Comparison of ENCODE assay signal across 28 cellular contexts in the genomic region with DNA sequence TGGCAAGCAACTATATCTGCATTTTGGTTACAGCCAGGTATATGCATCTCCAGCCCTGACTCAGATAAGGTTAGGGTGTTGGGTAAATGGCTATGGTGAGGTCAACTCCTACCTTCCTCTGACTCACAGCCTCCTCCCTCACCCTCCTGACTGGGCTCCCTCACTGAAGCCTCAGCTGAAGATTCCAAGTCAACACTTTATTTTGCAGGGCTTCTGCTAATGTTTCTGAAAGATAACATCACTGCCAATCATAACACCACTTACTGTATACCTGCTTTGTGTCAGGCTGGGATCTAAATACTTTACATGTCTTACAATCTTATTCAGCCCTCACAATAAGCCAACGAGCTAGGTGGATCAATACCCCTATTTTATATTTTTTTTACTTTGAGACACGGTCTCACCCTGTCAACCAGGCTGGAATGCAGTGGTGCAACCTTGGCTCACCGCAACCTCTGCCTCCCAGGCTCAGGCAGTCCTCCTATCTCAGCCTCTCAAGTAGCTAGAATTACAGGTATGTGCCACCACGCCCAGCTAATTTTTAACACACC. TPM values are rescaled to one million over a fixed set of nuclear protein-coding genes. Genes with fewer than 3 reads are reported as not detected.
A peak's percentile ranks its signal among the peaks of the same experiment; 100 is the strongest.
DNase-seq lines count a peak whose midpoint lies in the region; ATAC-seq and TF ChIP-seq lines count a peak whose summit lies in the region.
"Had no signal": no experiment of that assay in that cellular context is flagged by ENCODE, and none has a peak within 500 bp of the region (broad histone marks: within the 10 kb centered on the region; RNA-seq: fewer than 3 reads in every experiment).

No MANE protein-coding gene starts in this region.

- CTCF ChIA-PET in RWPE1 (lab: Yijun Ruan, JAX), result interaction anchor here (0.5 to 0.7 kb wide), 2 partner anchors 9 to 67 kb away, joined by 3 to 9 read pairs; no protein-coding TSS in a partner anchor

- ATAC-seq in GM21529 (IDR thresholded peaks at IDR 0.05; ENCODE audit: unreplicated experiment), result no peak
- ATAC-seq: activated T-cell treated with anti-CD3 and anti-CD28 coated beads, Interleukin-2, amount 50 U/mL, for 72 hours; T-cell had no signal

- peak; percentile 51 for DNase-seq in SIG-M5 treated with dmso at 0.1 percent for 504 hours (lab: John Stamatoyannopoulos, UW; ENCODE audit: unreplicated experiment)
- no peak for DNase-seq in SIG-M5 (lab: John Stamatoyannopoulos, UW)
- peak; percentile 94 for DNase-seq in RWPE1 (ENCODE audit: low spot score)
- peak; percentile 9 for DNase-seq in iris pigment epithelial cell (ENCODE audit: low read depth)
- DNase-seq in type B pancreatic cell (ENCODE audit: extremely low spot score, unreplicated experiment), result no peak
- no peak for DNase-seq in mucosa of gallbladder (ENCODE audit: low spot score)
- no peak for DNase-seq in SJCRH30
- DNase-seq: 8988T; activated T-cell treated with anti-CD3 and anti-CD28 coated beads, Interleukin-2, amount 50 U/mL, for 72 hours; BE2C; cerebellar nuclear complex; DMS79 treated with DMSO at 0.1 percent for 48 hours; foreskin melanocyte; GOT3; left cardiac atrium; mesenchymal stem cell; naive B cell; NCI-H526; nucleus accumbens; retina; spleen; stimulated activated CD4-positive, alpha-beta T cell treated with anti-CD3 and anti-CD28 coated beads, Interleukin-4, amount 100 ng/mL, for 4 hours; T-cell; tibial artery had no signal

- H3K4me3 Mint-ChIP-seq in type B pancreatic cell, result peak overlapping the region; percentile 76
- H3K4me3 Mint-ChIP-seq: activated naive CD4-positive, alpha-beta T cell treated with anti-CD3 and anti-CD28 coated beads, Interleukin-2, amount 50 U/mL, for 24 hours; activated T-cell treated with anti-CD3 and anti-CD28 coated beads, Interleukin-2, amount 50 U/mL, for 72 hours; IgD-negative memory B cell; naive B cell; stimulated activated naive CD8-positive, alpha-beta T cell treated with anti-CD3 and anti-CD28 coated beads, Interleukin-15, Interleukin-2, amounts not matched to agents 100 ng/mL and 50 ng/mL, for 24 hours; T-cell had no signal

- POLR2A ChIA-PET in RWPE1 (lab: Yijun Ruan, JAX; ENCODE audit: low non-redundant PET), result no interaction called here

- no peak overlapping the region for H3K27ac ChIP-seq in RWPE1
- H3K27ac ChIP-seq in SJCRH30, result no peak overlapping the region
- H3K27ac ChIP-seq: spleen, tibial artery had no signal

- no peaks in the 10 kb centered on the region for H3K4me1 ChIP-seq in SJCRH30
- H3K4me1 ChIP-seq: BE2C, spleen, tibial artery had no signal

- no peak overlapping the region for H3K4me3 ChIP-seq in SJCRH30
- H3K4me3 ChIP-seq: spleen, tibial artery had no signal

- H3K27ac Mint-ChIP-seq in type B pancreatic cell, result peak overlapping the region; percentile 98
- H3K27ac Mint-ChIP-seq: activated naive CD4-positive, alpha-beta T cell treated with anti-CD3 and anti-CD28 coated beads, Interleukin-2, amount 50 U/mL, for 24 hours; activated T-cell treated with anti-CD3 and anti-CD28 coated beads, Interleukin-2, amount 50 U/mL, for 72 hours; IgD-negative memory B cell; naive B cell; stimulated activated naive CD8-positive, alpha-beta T cell treated with anti-CD3 and anti-CD28 coated beads, Interleukin-15, Interleukin-2, amounts not matched to agents 100 ng/mL and 50 ng/mL, for 24 hours; T-cell had no signal

- no peaks in the 10 kb centered on the region for H3K27me3 ChIP-seq in SJCRH30
- H3K27me3 ChIP-seq: BE2C, tibial artery had no signal

- no peaks in the 10 kb centered on the region for H3K4me1 Mint-ChIP-seq in type B pancreatic cell (ENCODE audit: unreplicated experiment)
- H3K4me1 Mint-ChIP-seq: activated naive CD4-positive, alpha-beta T cell treated with anti-CD3 and anti-CD28 coated beads, Interleukin-2, amount 50 U/mL, for 24 hours; IgD-negative memory B cell; naive B cell; T-cell had no signal

- no peaks in the 10 kb centered on the region for H3K27me3 Mint-ChIP-seq in type B pancreatic cell

- no peak for TF ChIP-seq CTCF in RWPE1 (conservative IDR thresholded peaks at IDR 0.05; ENCODE audit: low read depth)
- TF ChIP-seq CTCF in type B pancreatic cell (conservative IDR thresholded peaks at IDR 0.05), result no peak

- no peaks in the 10 kb centered on the region for H3K36me3 ChIP-seq in SJCRH30
- H3K36me3 ChIP-seq: BE2C, spleen had no signal

- H3K9me3 Mint-ChIP-seq in type B pancreatic cell, result no peaks in the 10 kb centered on the region
- H3K9me3 Mint-ChIP-seq: activated naive CD4-positive, alpha-beta T cell treated with anti-CD3 and anti-CD28 coated beads, Interleukin-2, amount 50 U/mL, for 24 hours; activated T-cell treated with anti-CD3 and anti-CD28 coated beads, Interleukin-2, amount 50 U/mL, for 72 hours; IgD-negative memory B cell; naive B cell; stimulated activated naive CD8-positive, alpha-beta T cell treated with anti-CD3 and anti-CD28 coated beads, Interleukin-15, Interleukin-2, amounts not matched to agents 100 ng/mL and 50 ng/mL, for 24 hours; T-cell had no signal

- H3K9me3 ChIP-seq in SJCRH30 (replicated peaks), result no peaks in the 10 kb centered on the region
- H3K9me3 ChIP-seq: BE2C, spleen, tibial artery had no signal

- H3K36me3 Mint-ChIP-seq in type B pancreatic cell, result no peaks in the 10 kb centered on the region
- H3K36me3 Mint-ChIP-seq: activated naive CD4-positive, alpha-beta T cell treated with anti-CD3 and anti-CD28 coated beads, Interleukin-2, amount 50 U/mL, for 24 hours; IgD-negative memory B cell; naive B cell; T-cell had no signal

RNA-seq across cellular contexts. Expression of gene GCSH, which starts 47.8 kb away (rescaled TPM):
- 39.6 and 50.8 TPM in 2 replicates for total RNA-seq in type B pancreatic cell (ENCODE audit: low replicate concordance)
- 13.1 TPM for total RNA-seq in mucosa of gallbladder
- 54.7 and 56.2 TPM in 2 replicates for total RNA-seq in SJCRH30 (2014; rRNA removed; shearing (Covaris generic))

Comparison
In these comparisons a context has a peak if more than half of its experiments do, and no peak if none do; other contexts are left out.
1. DNase-seq: peak in SIG-M5 treated with dmso at 0.1 percent for 504 hours (single experiment), RWPE1 (single experiment) and iris pigment epithelial cell (single experiment); none in SIG-M5 (single experiment), type B pancreatic cell (single experiment), mucosa of gallbladder (single experiment) and SJCRH30 (0 of 2).